In the genomic region with DNA sequence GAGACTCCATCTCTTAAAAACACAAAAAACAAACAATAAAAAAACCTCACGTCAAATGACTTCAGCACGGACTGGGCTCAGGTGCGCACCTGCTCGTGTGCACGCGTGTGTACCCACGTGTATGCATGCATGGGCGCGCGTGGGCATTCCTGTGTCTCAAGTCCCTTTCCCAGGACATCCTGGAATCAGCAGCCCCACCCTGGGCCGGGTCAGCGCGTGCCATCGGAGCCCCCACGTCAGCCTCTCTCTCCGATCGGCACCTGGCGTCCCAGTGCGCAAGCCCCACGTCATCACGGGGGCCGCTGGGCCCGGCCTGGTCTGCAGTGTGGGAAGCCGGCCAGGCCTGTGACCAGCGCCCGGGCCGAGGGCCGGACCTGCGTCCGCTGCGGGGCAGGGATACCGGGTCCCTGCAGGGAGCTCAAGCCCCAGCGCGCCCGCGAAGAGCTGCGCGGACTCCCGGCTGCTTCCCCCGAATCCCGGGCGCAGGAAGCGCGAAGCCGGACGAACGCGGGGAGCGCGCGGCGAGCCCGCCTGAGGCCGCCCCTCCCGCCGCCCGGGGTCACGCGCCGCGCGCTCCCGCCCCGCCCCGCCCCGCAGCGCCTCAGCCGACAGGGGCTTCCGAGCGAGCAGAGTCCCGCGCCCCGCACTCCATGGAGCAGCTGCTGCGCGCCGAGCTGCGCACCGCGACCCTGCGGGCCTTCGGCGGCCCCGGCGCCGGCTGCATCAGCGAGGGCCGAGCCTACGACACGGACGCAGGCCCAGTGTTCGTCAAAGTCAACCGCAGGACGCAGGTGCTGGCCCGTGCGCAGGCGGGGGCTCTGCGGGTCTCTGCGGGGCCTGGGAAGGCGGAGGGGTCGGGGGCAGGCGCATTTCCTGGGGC, we compare ENCODE assay signal across 8 cellular contexts. TPM values are rescaled to one million over a fixed set of nuclear protein-coding genes. Genes with fewer than 3 reads are reported as not detected.
DNase-seq lines count a peak whose midpoint lies in the region; ATAC-seq, FAIRE-seq and TF ChIP-seq lines count a peak whose summit lies in the region.

TSS of gene FN3K (plus strand) at position 629 of the 880 bp plus-strand sequence. CDS start at position 651, 22 bp downstream.

- H3K9me3 ChIP-seq in A549 (peaks cover 24% of the 10 kb centered on the region), RWPE2 (ENCODE audit: severe bottlenecking) (peaks cover 12% of the 10 kb centered on the region), iPS DF 6.9 (ENCODE audit: control insufficient read depth, insufficient read depth, low read length) (no peaks in the 10 kb centered on the region), prostate gland (no peaks in the 10 kb centered on the region)

- peak; percentile 82 to 87 for ATAC-seq in A549
- peak; percentile 71 for ATAC-seq in RWPE2 (ENCODE audit: low read depth)
- ATAC-seq in HG02938 (IDR thresholded peaks at IDR 0.05; ENCODE audit: unreplicated experiment): no peak
- ATAC-seq in GM21528 (IDR thresholded peaks at IDR 0.05; ENCODE audit: low FRiP score, unreplicated experiment): no peak

- peak; percentile 50 to 74 for DNase-seq in A549 (ENCODE audit: low read depth in 1 of 2, low spot score in 1 of 2)
- no peak for DNase-seq in H54 (ENCODE audit: insufficient read length, low spot score)
- DNase-seq in RWPE2 (ENCODE audit: low spot score): no peak
- DNase-seq in MCF 10A (ENCODE audit: unreplicated experiment): no peak
- no peak for DNase-seq in iPS DF 6.9 (ENCODE audit: low read depth, low spot score)
- peak; percentile 40 for DNase-seq in prostate gland (ENCODE audit: low spot score)

- peak within 1 kb of the TSS; percentile 21 for H3K4me3 Mint-ChIP-seq in MCF 10A (ENCODE audit: unreplicated experiment)

- TF ChIP-seq RAD21 in A549 (conservative IDR thresholded peaks at IDR 0.05 in 1 of 2, IDR thresholded peaks at IDR 0.05 in 1 of 2): no peak

- FAIRE-seq in A549 (lab: Jason Lieb, UNC) (no peak), H54 (lab: Jason Lieb, UNC) (no peak)

- H3K27me3 ChIP-seq in RWPE2 (ENCODE audit: insufficient read depth, poor library complexity, severe bottlenecking) (no peaks in the 10 kb centered on the region), iPS DF 6.9 (ENCODE audit: control insufficient read depth, insufficient read depth, low read length) (no peaks in the 10 kb centered on the region), prostate gland (replicated peaks; ENCODE audit: insufficient read depth) (no peaks in the 10 kb centered on the region)

- peaks cover 22% of the 10 kb centered on the region for H3K36me3 Mint-ChIP-seq in MCF 10A (ENCODE audit: insufficient read depth, unreplicated experiment)

- H3K36me3 ChIP-seq in RWPE2 (ENCODE audit: low read depth) (peaks cover 22% of the 10 kb centered on the region), iPS DF 6.9 (ENCODE audit: control insufficient read depth, insufficient read depth, low read length) (0 out of 2 replicates have a peak, but pooled peaks cover 3% of the 10 kb centered on the region), prostate gland (no peaks in the 10 kb centered on the region)

- H3K27me3 Mint-ChIP-seq in MCF 10A (ENCODE audit: insufficient read depth, unreplicated experiment): no peaks in the 10 kb centered on the region

- H3K9me3 Mint-ChIP-seq in MCF 10A (ENCODE audit: unreplicated experiment): peaks cover 9% of the 10 kb centered on the region

- H3K4me3 ChIP-seq in A549: peak within 1 kb of the TSS; percentile 57
- peak within 1 kb of the TSS; percentile 56 for H3K4me3 ChIP-seq in RWPE2 (ENCODE audit: severe bottlenecking)
- peak within 1 kb of the TSS; percentile 71 for H3K4me3 ChIP-seq in iPS DF 6.9 (ENCODE audit: low read length)
- H3K4me3 ChIP-seq in prostate gland: peak within 1 kb of the TSS; percentile 71 to 84

- WGBS in A549 (ENCODE audit: missing lambda C conversion rate): 17% methylated on average over 38 of the region's 101 CpGs
- no CpG with 5 or more reads among the region's 101 CpGs for WGBS in iPS DF 6.9 (ENCODE audit: insufficient coverage, insufficient read length)
- 2% methylated on average over 80 of the region's 101 CpGs for WGBS in prostate gland

- no TSS peak for BruUV-seq in MCF 10A (replicated peaks; lab: Mats Ljungman, UMichigan)

- CTCF ChIA-PET in A549 (lab: Yijun Ruan, JAX) (interaction anchor here (0.6 to 3.7 kb wide), 4 partner anchors 23 to 67 kb away, joined by 3 to 17 read pairs (median 3); no protein-coding TSS in a partner anchor), MCF 10A (lab: Yijun Ruan, JAX) (no interaction called here)

- H3K4me1 Mint-ChIP-seq in MCF 10A (ENCODE audit: insufficient read depth, unreplicated experiment): no peaks in the 10 kb centered on the region

- H3K27ac ChIP-seq in A549 (peak within 1 kb of the TSS; percentile 88 to 89), RWPE2 (ENCODE audit: poor library complexity, severe bottlenecking) (no peak within 1 kb of the TSS), iPS DF 6.9 (ENCODE audit: low read length) (no peak within 1 kb of the TSS), prostate gland (peak within 1 kb of the TSS; percentile 77 to 78)

- H3K27ac Mint-ChIP-seq in MCF 10A (ENCODE audit: low read depth, unreplicated experiment): no peak within 1 kb of the TSS

- no peak for TF ChIP-seq EP300 in A549 (IDR thresholded peaks at IDR 0.05)

- H3K4me1 ChIP-seq in A549 (no peaks in the 10 kb centered on the region), RWPE2 (ENCODE audit: insufficient read depth, poor library complexity, severe bottlenecking) (no peaks in the 10 kb centered on the region), iPS DF 6.9 (ENCODE audit: control insufficient read depth, insufficient read depth, low read length) (peaks cover 1% of the 10 kb centered on the region; the same call in 1 of the 2 replicates), prostate gland (replicated peaks) (peaks cover 2% of the 10 kb centered on the region)

- peak within 1 kb of the TSS; percentile 90 for H3K4me2 ChIP-seq in A549

- TF ChIP-seq CTCF in A549 (IDR thresholded peaks at IDR 0.05) (no peak), RWPE2 (IDR thresholded peaks at IDR 0.05; ENCODE audit: poor library complexity, severe bottlenecking) (no peak), MCF 10A (IDR thresholded peaks at IDR 0.05; ENCODE audit: unreplicated experiment) (no peak), prostate gland (IDR thresholded peaks at IDR 0.05) (no peak)

- POLR2A ChIA-PET in A549 (lab: Yijun Ruan, JAX): interaction anchor here (0.6 to 1.0 kb wide), 2 partner anchors 19 to 757 kb away, joined by 3 to 5 read pairs; partner anchors contain the start of gene FN3KRP
- POLR2A ChIA-PET in MCF 10A (lab: Yijun Ruan, JAX): no interaction called here

- TF ChIP-seq POLR2A in A549 (IDR thresholded peaks at IDR 0.05; ENCODE audit: low read length) (peak; percentile 55), H54 (IDR thresholded peaks at IDR 0.05; ENCODE audit: low read depth, low read length) (peak; percentile 43; the same call in 1 of the 2 replicates), prostate gland (IDR thresholded peaks at IDR 0.05) (peak; percentile 10)

- intact Hi-C loops in MCF 10A (cut with micrococcal nuclease): no loop called here
- intact Hi-C loops in prostate gland (cut with DNase I): no loop called here

TF ChIP-seq in A549, 52 proteins besides CTCF, POLR2A, EP300 and RAD21 (continues in another document):
- TF ChIP-seq, protein P1, sequence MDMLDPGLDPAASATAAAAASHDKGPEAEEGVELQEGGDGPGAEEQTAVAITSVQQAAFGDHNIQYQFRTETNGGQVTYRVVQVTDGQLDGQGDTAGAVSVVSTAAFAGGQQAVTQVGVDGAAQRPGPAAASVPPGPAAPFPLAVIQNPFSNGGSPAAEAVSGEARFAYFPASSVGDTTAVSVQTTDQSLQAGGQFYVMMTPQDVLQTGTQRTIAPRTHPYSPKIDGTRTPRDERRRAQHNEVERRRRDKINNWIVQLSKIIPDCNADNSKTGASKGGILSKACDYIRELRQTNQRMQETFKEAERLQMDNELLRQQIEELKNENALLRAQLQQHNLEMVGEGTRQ (IDR thresholded peaks at IDR 0.05): peak; percentile 33; the same call in 1 of the 2 replicates
- no peak; the same call in 2 of the 3 replicates for TF ChIP-seq SMC3 (IDR thresholded peaks at IDR 0.05)
- TF ChIP-seq MAZ (IDR thresholded peaks at IDR 0.05; ENCODE audit: borderline replicate concordance, low read depth, low read length): 0 out of 2 replicates have a peak, but pooled peaks have one; percentile 28
- peak in 1 of 2 experiments; percentile 70; a peak in 3 of 5 replicates for TF ChIP-seq JUN (IDR thresholded peaks at IDR 0.05)
- TF ChIP-seq HEYL (CRISPR knock-in tag; IDR thresholded peaks at IDR 0.05): no peak
- 0 out of 2 replicates have a peak, but pooled peaks have one; percentile 22 for TF ChIP-seq EHF (CRISPR knock-in tag; IDR thresholded peaks at IDR 0.05)
- no peak for TF ChIP-seq CBX2 (IDR thresholded peaks at IDR 0.05; ENCODE audit: borderline replicate concordance, low read depth)
- TF ChIP-seq PHF8 (IDR thresholded peaks at IDR 0.05; ENCODE audit: borderline replicate concordance, low read depth): peak; percentile 41; the same call in 1 of the 2 replicates
- TF ChIP-seq TP53 (CRISPR knock-in tag; IDR thresholded peaks at IDR 0.05): no peak
- TF ChIP-seq MYC (IDR thresholded peaks at IDR 0.05; ENCODE audit: borderline replicate concordance, low read length): 0 out of 2 replicates have a peak, but pooled peaks have one; percentile 39
- TF ChIP-seq CEBPB (IDR thresholded peaks at IDR 0.05): no peak
- no peak for TF ChIP-seq ZSCAN20 (CRISPR knock-in tag; IDR thresholded peaks at IDR 0.05)
- TF ChIP-seq EHMT2 (IDR thresholded peaks at IDR 0.05; ENCODE audit: low read depth): no peak
- no peak for TF ChIP-seq JUNB (IDR thresholded peaks at IDR 0.05)
- no peak for TF ChIP-seq MAFK (IDR thresholded peaks at IDR 0.05; ENCODE audit: partially characterized antibody)
- no peak for TF ChIP-seq NFE2L2 (conservative IDR thresholded peaks at IDR 0.05; ENCODE audit: low read length)
- TF ChIP-seq, protein P2, sequence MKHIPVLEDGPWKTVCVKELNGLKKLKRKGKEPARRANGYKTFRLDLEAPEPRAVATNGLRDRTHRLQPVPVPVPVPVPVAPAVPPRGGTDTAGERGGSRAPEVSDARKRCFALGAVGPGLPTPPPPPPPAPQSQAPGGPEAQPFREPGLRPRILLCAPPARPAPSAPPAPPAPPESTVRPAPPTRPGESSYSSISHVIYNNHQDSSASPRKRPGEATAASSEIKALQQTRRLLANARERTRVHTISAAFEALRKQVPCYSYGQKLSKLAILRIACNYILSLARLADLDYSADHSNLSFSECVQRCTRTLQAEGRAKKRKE (CRISPR knock-in tag; IDR thresholded peaks at IDR 0.05; ENCODE audit: low read depth): peak; percentile 15; the same call in 1 of the 2 replicates

RNA-seq across cellular contexts. Expression of gene FN3K, which starts in this region (rescaled TPM):
- 1.3 and 1.7 TPM in 2 replicates for polyA plus RNA-seq in A549 (2011; rRNA removed)
- 3.8 and 4.7 TPM in 2 replicates for polyA plus RNA-seq in A549 (2012; cell fraction: cytosol; rRNA removed)
- 6.9 and 7.5 TPM in 2 replicates for polyA plus RNA-seq in A549 (2012; cell fraction: nucleus; rRNA removed)
- 7.7 to 13.2 TPM (median 11.9 TPM) in 3 replicates for polyA plus RNA-seq in A549 (2017; fragmentation: RNase III; extraction: RNeasy Plus Mini Kit Qiagen cat#74134 plus additional on column Dnase treatment)
- 2.8 and 3.6 TPM in 2 replicates for polyA minus RNA-seq in A549 (2011; rRNA and poly(A)+ RNA removed)
- total RNA-seq in MCF 10A (2022): 1.3 and 4.0 TPM in 2 replicates
- 10 to 100 TPM; 16.9 to 32.2 TPM for total RNA-seq in prostate gland

Comparison
In these comparisons a context has a peak if more than half of its experiments do, and no peak if none do; other contexts are left out.
1. ATAC-seq: peak in A549 (2 of 2) and RWPE2 (single experiment); none in HG02938 (single experiment) and GM21528 (single experiment).
2. DNase-seq: peak in A549 (2 of 2) and prostate gland (single experiment); none in H54 (single experiment), RWPE2 (single experiment), MCF 10A (single experiment) and iPS DF 6.9 (single experiment).
3. H3K27ac ChIP-seq: peak in A549 (2 of 2) and prostate gland (2 of 2); none in RWPE2 (single experiment) and iPS DF 6.9 (single experiment).
4. Peak in every context shown above with its lines, with median percentiles within 50 percentile points of each other: H3K4me3 ChIP-seq and POLR2A ChIP-seq.